Comparison of ENCODE assay signal across 8 cellular contexts in genomic region chr4:139735381-139736256, GRCh38.
DNase-seq lines count a peak whose midpoint lies in the region; ATAC-seq lines count a peak whose summit lies in the region.

No MANE protein-coding gene starts in this region.

- H3K27me3 Mint-ChIP-seq in T-helper 1 cell treated with Interleukin-12 subunit alpha and Interleukin-12 subunit beta and Interleukin-4 antibody, amounts not matched to agents 30 μg/mL and 1 μg/mL, for 36 hours (ENCODE audit: low read depth) = peaks cover 57% of the 10 kb centered on the region
- peaks cover 54% of the 10 kb centered on the region for H3K27me3 Mint-ChIP-seq in activated T-helper 2 cell treated with anti-CD3 and anti-CD28 coated beads, Interferon-gamma antibody, Interleukin-2, Interleukin-4, amounts not matched to agents 10 μg/mL and 5 μg/mL and 100 μg/mL, durations not matched to agents 14 hours and 24 hours and 36 hours (ENCODE audit: low read depth)

- DNase-seq in T-helper 1 cell (no peak), left ventricle myocardium superior (peak; percentile 52), pons (ENCODE audit: low spot score) (peak; percentile 34), NCI-H345 (lab: John Stamatoyannopoulos, UW) (no peak), T-helper 9 cell (no peak)
- DNase-seq in activated T-helper 2 cell treated with anti-CD3 and anti-CD28 coated beads, Interferon-gamma antibody, Interleukin-2, Interleukin-4, amounts not matched to agents 10 μg/mL and 5 μg/mL and 100 μg/mL, durations not matched to agents 14 hours and 24 hours and 36 hours (ENCODE audit: low spot score) = no peak

- H3K36me3 Mint-ChIP-seq in T-helper 1 cell treated with Interleukin-12 subunit alpha and Interleukin-12 subunit beta and Interleukin-4 antibody, amounts not matched to agents 30 μg/mL and 1 μg/mL, for 36 hours (ENCODE audit: low read depth) = no peaks in the 10 kb centered on the region
- no peaks in the 10 kb centered on the region for H3K36me3 Mint-ChIP-seq in activated T-helper 2 cell treated with anti-CD3 and anti-CD28 coated beads, Interferon-gamma antibody, Interleukin-2, Interleukin-4, amounts not matched to agents 10 μg/mL and 5 μg/mL and 100 μg/mL, durations not matched to agents 14 hours and 24 hours and 36 hours (ENCODE audit: low read depth)

- peak overlapping the region; percentile 63 for H3K4me3 Mint-ChIP-seq in T-helper 1 cell treated with Interleukin-12 subunit alpha and Interleukin-12 subunit beta and Interleukin-4 antibody, amounts not matched to agents 30 μg/mL and 1 μg/mL, for 36 hours
- H3K4me3 Mint-ChIP-seq in activated T-helper 2 cell treated with anti-CD3 and anti-CD28 coated beads, Interferon-gamma antibody, Interleukin-2, Interleukin-4, amounts not matched to agents 10 μg/mL and 5 μg/mL and 100 μg/mL, durations not matched to agents 14 hours and 24 hours and 36 hours (ENCODE audit: low read depth) = peak overlapping the region; percentile 49

- H3K4me1 Mint-ChIP-seq in T-helper 1 cell treated with Interleukin-12 subunit alpha and Interleukin-12 subunit beta and Interleukin-4 antibody, amounts not matched to agents 30 μg/mL and 1 μg/mL, for 36 hours (ENCODE audit: low read depth) = peaks cover 6% of the 10 kb centered on the region
- H3K4me1 Mint-ChIP-seq in activated T-helper 2 cell treated with anti-CD3 and anti-CD28 coated beads, Interferon-gamma antibody, Interleukin-2, Interleukin-4, amounts not matched to agents 10 μg/mL and 5 μg/mL and 100 μg/mL, durations not matched to agents 14 hours and 24 hours and 36 hours (ENCODE audit: low read depth) = peaks cover 11% of the 10 kb centered on the region

- H3K27ac Mint-ChIP-seq in T-helper 1 cell treated with Interleukin-12 subunit alpha and Interleukin-12 subunit beta and Interleukin-4 antibody, amounts not matched to agents 30 μg/mL and 1 μg/mL, for 36 hours = no peak overlapping the region
- no peak overlapping the region for H3K27ac Mint-ChIP-seq in activated T-helper 2 cell treated with anti-CD3 and anti-CD28 coated beads, Interferon-gamma antibody, Interleukin-2, Interleukin-4, amounts not matched to agents 10 μg/mL and 5 μg/mL and 100 μg/mL, durations not matched to agents 14 hours and 24 hours and 36 hours

- ATAC-seq in left ventricle myocardium superior = peak; percentile 1
- ATAC-seq in GM18858 (IDR thresholded peaks at IDR 0.05; ENCODE audit: unreplicated experiment) = no peak

- H3K9me3 Mint-ChIP-seq in T-helper 1 cell treated with Interleukin-12 subunit alpha and Interleukin-12 subunit beta and Interleukin-4 antibody, amounts not matched to agents 30 μg/mL and 1 μg/mL, for 36 hours = no peaks in the 10 kb centered on the region
- H3K9me3 Mint-ChIP-seq in activated T-helper 2 cell treated with anti-CD3 and anti-CD28 coated beads, Interferon-gamma antibody, Interleukin-2, Interleukin-4, amounts not matched to agents 10 μg/mL and 5 μg/mL and 100 μg/mL, durations not matched to agents 14 hours and 24 hours and 36 hours = no peaks in the 10 kb centered on the region

- intact Hi-C loops in activated T-helper 2 cell treated with anti-CD3 and anti-CD28 coated beads, Interferon-gamma antibody, Interleukin-2, Interleukin-4, amounts not matched to agents 10 μg/mL and 5 μg/mL and 100 μg/mL, durations not matched to agents 14 hours and 24 hours and 36 hours (cut with micrococcal nuclease) = loop anchor here (2.0 to 10.0 kb wide), 6 partner anchors 315 to 787 kb away; partner anchors contain the start of genes ELMOD2 and MAML3
- intact Hi-C loops in left ventricle myocardium superior (cut with micrococcal nuclease) = no loop called here

Comparison
In these comparisons a context has a peak if more than half of its experiments do, and no peak if none do; other contexts are left out.
1. DNase-seq: peak in left ventricle myocardium superior (single experiment) and pons (single experiment); none in T-helper 1 cell (0 of 5), activated T-helper 2 cell treated with anti-CD3 and anti-CD28 coated beads, Interferon-gamma antibody, Interleukin-2, Interleukin-4, amounts not matched to agents 10 μg/mL and 5 μg/mL and 100 μg/mL, durations not matched to agents 14 hours and 24 hours and 36 hours (single experiment), NCI-H345 (single experiment) and T-helper 9 cell (single experiment).